19 cellular contexts compared by ENCODE assay signal in genomic region chr1:24097663-24098062, GRCh38. TPM values are rescaled to one million over a fixed set of nuclear protein-coding genes. Genes with fewer than 3 reads are reported as not detected.
A peak's percentile ranks its signal among the peaks of the same experiment; 100 is the strongest.
DNase-seq lines count a peak whose midpoint lies in the region; ATAC-seq, FAIRE-seq and TF ChIP-seq lines count a peak whose summit lies in the region.
"Had no signal": no experiment of that assay in that cellular context is flagged by ENCODE, and none has a peak within 500 bp of the region (broad histone marks: within the 10 kb centered on the region; RNA-seq: fewer than 3 reads in every experiment).

No MANE protein-coding gene starts in this region.

- H3K56ac ChIP-seq in IMR-90 (ENCODE audit: extremely low read depth, insufficient read depth, low read length) (no peak overlapping the region), H1 (replicated peaks; ENCODE audit: insufficient read length, low read depth, low read length) (no peak overlapping the region)

- H2BK120ac ChIP-seq in IMR-90 (ENCODE audit: low read depth, low read length) = no peak overlapping the region
- H2BK120ac ChIP-seq in H1 (replicated peaks; ENCODE audit: low read depth, low read length) = no peak overlapping the region

- H4K20me1 ChIP-seq in IMR-90 (ENCODE audit: insufficient read depth, low read length) = no peaks in the 10 kb centered on the region
- no peaks in the 10 kb centered on the region for H4K20me1 ChIP-seq in H1 (replicated peaks in 1 of 2; ENCODE audit: control insufficient read depth in 1 of 2, insufficient read depth in 2 of 2, low read length in 2 of 2)
- H4K20me1 ChIP-seq: BLaER1 had no signal

- H2BK15ac ChIP-seq in IMR-90 (ENCODE audit: low read depth, low read length) (no peak overlapping the region), H1 (ENCODE audit: low read length) (no peak overlapping the region)

- H3K79me1 ChIP-seq in IMR-90 (ENCODE audit: low read depth in 1 of 2, low read length in 2 of 2) (no peaks in the 10 kb centered on the region), H1 (ENCODE audit: low read depth, low read length) (no peaks in the 10 kb centered on the region)

- no peak overlapping the region for H3K4me3 ChIP-seq in IMR-90 (ENCODE audit: insufficient read depth, low read depth, low read length)
- H3K4me3 ChIP-seq in H1 (ENCODE audit: extremely low read depth in 1 of 4, insufficient read depth in 2 of 4, low read depth in 3 of 4, low read length in 4 of 4) = no peak overlapping the region
- no peak overlapping the region for H3K4me3 ChIP-seq in lower lobe of right lung
- H3K4me3 ChIP-seq in gastrocnemius medialis = no peak overlapping the region
- H3K4me3 ChIP-seq: A549, BLaER1, HAP-1 had no signal

- TF ChIP-seq RAD21 in IMR-90 (IDR thresholded peaks at IDR 0.05; ENCODE audit: low read length) = no peak
- TF ChIP-seq RAD21 in H1 (IDR thresholded peaks at IDR 0.05 in 1 of 2, conservative IDR thresholded peaks at IDR 0.05 in 1 of 2; ENCODE audit: low read depth in 2 of 2, low read length in 2 of 2) = no peak

- H3K9me3 ChIP-seq in IMR-90 (ENCODE audit: control insufficient read depth, insufficient read depth, low read length) = no peaks in the 10 kb centered on the region
- no peaks in the 10 kb centered on the region for H3K9me3 ChIP-seq in H1 (ENCODE audit: insufficient read depth in 2 of 2, low read depth in 1 of 2, low read length in 1 of 2)
- H3K9me3 ChIP-seq in lower lobe of right lung = no peaks in the 10 kb centered on the region
- H3K9me3 ChIP-seq in gastrocnemius medialis = no peaks in the 10 kb centered on the region
- H3K9me3 ChIP-seq: A549, BLaER1, Caco-2, HAP-1 had no signal

- in situ Hi-C loops in IMR-90 (cut with MboI; ENCODE audit: low sequenced_read_pairs) (no loop called here), gastrocnemius medialis (cut with MboI; ENCODE audit: low sequenced_read_pairs in 4 of 4) (no loop called here)

- no peak overlapping the region for H3K4me2 ChIP-seq in IMR-90 (ENCODE audit: low read depth, low read length)
- no peak overlapping the region for H3K4me2 ChIP-seq in H1 (ENCODE audit: insufficient read depth in 1 of 2, low read depth in 2 of 2, low read length in 2 of 2)
- H3K4me2 ChIP-seq: A549, BLaER1 had no signal

- H3K23ac ChIP-seq in IMR-90 (ENCODE audit: low read depth, low read length) (no peak overlapping the region), H1 (ENCODE audit: insufficient read length) (no peak overlapping the region)

- H3K18ac ChIP-seq in IMR-90 (ENCODE audit: low read depth, low read length) (no peak overlapping the region), H1 (ENCODE audit: extremely low read depth, low read length) (no peak overlapping the region)

- H3K4ac ChIP-seq in IMR-90 (ENCODE audit: low read depth, low read length) (no peak overlapping the region), H1 (replicated peaks; ENCODE audit: insufficient read length, low read depth, low read length) (no peak overlapping the region)

- H4K5ac ChIP-seq in IMR-90 (ENCODE audit: low read depth, low read length) (no peak overlapping the region), H1 (ENCODE audit: insufficient read length, low read depth, low read length) (no peak overlapping the region)

- DNase-seq in IMR-90 = no peak
- no peak for DNase-seq in H1 (ENCODE audit: low read depth in 1 of 2, low spot score in 2 of 2)
- peak; percentile 24 for DNase-seq in lower lobe of right lung
- DNase-seq in gastrocnemius medialis = no peak
- DNase-seq in stimulated activated CD4-positive, alpha-beta T cell treated with anti-CD3 and anti-CD28 coated beads, Interleukin-4, amount 100 ng/mL, for 1 hour = no peak
- no peak for DNase-seq in DMS153 treated with DMSO at 0.1 percent for 48 hours (lab: John Stamatoyannopoulos, UW; ENCODE audit: unreplicated experiment)
- DNase-seq: AML-193; Caco-2; CD8-positive, alpha-beta memory T cell; DMS53; GF-D8; GOT3; HFFc6 had no signal

- H3K36me3 ChIP-seq in IMR-90 (ENCODE audit: control insufficient read depth, insufficient read depth, low read length) (no peaks in the 10 kb centered on the region), H1 (ENCODE audit: control insufficient read depth in 2 of 4, insufficient read depth in 4 of 4, low read length in 3 of 4) (no peaks in the 10 kb centered on the region), lower lobe of right lung (no peaks in the 10 kb centered on the region), gastrocnemius medialis (peaks cover 0 to 5% of the 10 kb centered on the region in 2 donors)
- H3K36me3 ChIP-seq: BLaER1, HAP-1 had no signal

- ATAC-seq in IMR-90 (ENCODE audit: low read depth) (no peak), lower lobe of right lung (no peak), gastrocnemius medialis (no peak), HG03457 (IDR thresholded peaks at IDR 0.05; ENCODE audit: unreplicated experiment) (no peak)
- ATAC-seq: A549 had no signal

- TF ChIP-seq POLR2A in IMR-90 (IDR thresholded peaks at IDR 0.05; ENCODE audit: low read depth, low read length) = no peak
- no peak for TF ChIP-seq POLR2A in H1 (IDR thresholded peaks at IDR 0.05; ENCODE audit: control extremely low read depth in 1 of 2, low read depth in 2 of 2, low read length in 2 of 2)
- no peak for TF ChIP-seq POLR2A in gastrocnemius medialis (IDR thresholded peaks at IDR 0.05)

- no peak overlapping the region for H3K9ac ChIP-seq in IMR-90 (ENCODE audit: low read depth, low read length)
- no peak overlapping the region for H3K9ac ChIP-seq in H1 (replicated peaks in 1 of 4; ENCODE audit: extremely low read depth in 1 of 4, low read depth in 3 of 4, low read length in 3 of 4)
- H3K9ac ChIP-seq: BLaER1 had no signal

- intact Hi-C loops in IMR-90 (cut with micrococcal nuclease) (no loop called here), lower lobe of right lung (cut with DNase I) (no loop called here), gastrocnemius medialis (cut with DNase I; ENCODE audit: low total_unique reads) (loop anchor here (2.0 kb wide), 1 partner anchor 21 kb away; no protein-coding TSS in a partner anchor)

- 84% methylated on average over 5 of the region's 11 CpGs; no CpG with 5 or more reads in 1 of the 2 experiments for WGBS in IMR-90 (ENCODE audit: extremely low coverage in 2 of 2, insufficient read length in 1 of 2), 2 experiments
- 90% methylated on average over 11 of the region's 11 CpGs; no CpG with 5 or more reads in 1 of the 2 experiments for WGBS in H1 (ENCODE audit: extremely low coverage in 1 of 2, insufficient coverage in 1 of 2, insufficient read length in 1 of 2, insufficient replicate concordance in 2 of 2, low coverage in 1 of 2, low lambda C conversion rate in 2 of 2, missing lambda C conversion rate in 1 of 2), 2 experiments

- dilution Hi-C loops in IMR-90 (cut with HindIII; ENCODE audit: low sequenced_read_pairs, unreplicated experiment) = no loop called here

- no peak overlapping the region; the same call in 1 of the 2 replicates for H2BK12ac ChIP-seq in H1 (ENCODE audit: low read depth, low read length)

- H3K23me2 ChIP-seq in H1 (ENCODE audit: low read depth, low read length) = no peaks in the 10 kb centered on the region

- H3K27ac ChIP-seq in IMR-90 (ENCODE audit: insufficient read depth, low read length) (no peak overlapping the region), H1 (ENCODE audit: low read depth, low read length) (no peak overlapping the region), lower lobe of right lung (no peak overlapping the region), gastrocnemius medialis (peak overlapping the region; percentile 93 to 97 (median 96))
- H3K27ac ChIP-seq: A549, BLaER1, HL-60 had no signal

- no peak for FAIRE-seq in H1 (lab: Jason Lieb, UNC)
- FAIRE-seq: A549, GM19239 had no signal

- H2BK5ac ChIP-seq in IMR-90 (ENCODE audit: low read depth, low read length, poor library complexity, severe bottlenecking) (no peak overlapping the region), H1 (ENCODE audit: low read depth, low read length) (peak overlapping the region; percentile 1; the same call in 1 of the 2 replicates)

- no peaks in the 10 kb centered on the region for H3K9me1 ChIP-seq in IMR-90 (ENCODE audit: insufficient read depth, low read length)

- no peaks in the 10 kb centered on the region for H3K79me2 ChIP-seq in H1 (ENCODE audit: control insufficient read depth in 1 of 2, insufficient read depth in 2 of 2, low read length in 2 of 2)

- H2AK9ac ChIP-seq in IMR-90 (replicated peaks; ENCODE audit: low read depth, low read length, poor library complexity) = no peak overlapping the region

- H2AK5ac ChIP-seq in IMR-90 (ENCODE audit: low read depth, low read length) (no peak overlapping the region; the same call in 1 of the 2 replicates), H1 (ENCODE audit: low read depth, low read length) (no peak overlapping the region)

- POLR2A ChIA-PET in IMR-90 (lab: Charles Lee; ENCODE audit: unreplicated experiment) (no interaction called here), H1 (lab: Charles Lee; ENCODE audit: partially characterized antibody) (interaction anchor here (0.8 to 2.6 kb wide), 3 partner anchors 13 to 53 kb away, joined by 3 to 13 read pairs (median 4); no protein-coding TSS in a partner anchor)

- no TSS peak for BruUV-seq in IMR-90 (replicated peaks; lab: Mats Ljungman, UMichigan)

- peak overlapping the region; percentile 32 for H2AFZ ChIP-seq in IMR-90 (replicated peaks; ENCODE audit: low read length, poor library complexity)
- no peak overlapping the region for H2AFZ ChIP-seq in H1 (ENCODE audit: low read length)

- TF ChIP-seq CTCF in IMR-90 (conservative IDR thresholded peaks at IDR 0.05; ENCODE audit: low read depth, low read length) (no peak), H1 (IDR thresholded peaks at IDR 0.05; ENCODE audit: control extremely low read depth in 1 of 3, insufficient read depth in 1 of 3, low read depth in 1 of 3, low read length in 3 of 3) (no peak), lower lobe of right lung (IDR thresholded peaks at IDR 0.05) (no peak), gastrocnemius medialis (IDR thresholded peaks at IDR 0.05 in 4 of 5, conservative IDR thresholded peaks at IDR 0.05 in 1 of 5) (no peak)

- H4K91ac ChIP-seq in IMR-90 (ENCODE audit: insufficient read depth, low read depth, low read length) (no peak overlapping the region), H1 (replicated peaks; ENCODE audit: insufficient read length, low read length) (no peak overlapping the region)

- H3K14ac ChIP-seq in IMR-90 (replicated peaks; ENCODE audit: low read depth, low read length) (no peak overlapping the region), H1 (ENCODE audit: insufficient read length) (no peak overlapping the region)

- CTCF ChIA-PET in IMR-90 (lab: Yijun Ruan, JAX) = no interaction called here
- CTCF ChIA-PET in H1 (lab: Charles Lee; ENCODE audit: partially characterized antibody) = interaction anchor here (1.2 kb wide), 1 partner anchor 24 kb away, joined by 3 read pairs; no protein-coding TSS in a partner anchor

- H3K4me1 ChIP-seq in IMR-90 (ENCODE audit: control insufficient read depth, insufficient read depth, low read length) (no peaks in the 10 kb centered on the region), H1 (replicated peaks in 1 of 4; ENCODE audit: control insufficient read depth in 3 of 4, insufficient read depth in 4 of 4, low read length in 3 of 4) (peaks cover 0 to 6% (median 2%) of the 10 kb centered on the region in 4 experiments; a peak in 3 of 7 replicates), lower lobe of right lung (no peaks in the 10 kb centered on the region), gastrocnemius medialis (peaks cover 42 to 43% of the 10 kb centered on the region in 2 donors)
- H3K4me1 ChIP-seq: Caco-2, HAP-1 had no signal

- TF ChIP-seq EP300 in H1 (IDR thresholded peaks at IDR 0.05; ENCODE audit: borderline replicate concordance in 1 of 2, low read depth in 2 of 2, low read length in 2 of 2) = no peak

- no peak overlapping the region for H4K8ac ChIP-seq in IMR-90 (ENCODE audit: low read depth in 2 of 2, low read length in 2 of 2)
- H4K8ac ChIP-seq in H1 (ENCODE audit: extremely low read depth, insufficient read depth, low read length) = no peak overlapping the region

- no peak overlapping the region for H2BK20ac ChIP-seq in IMR-90 (ENCODE audit: low read depth, low read length)
- no peak overlapping the region for H2BK20ac ChIP-seq in H1 (ENCODE audit: low read length)

- H3K27me3 ChIP-seq in IMR-90 (ENCODE audit: control insufficient read depth, insufficient read depth, low read length) = peaks cover 55% of the 10 kb centered on the region
- H3K27me3 ChIP-seq in H1 (replicated peaks in 1 of 4; ENCODE audit: control insufficient read depth in 3 of 4, extremely low read depth in 1 of 4, insufficient read depth in 3 of 4, low read length in 3 of 4) = no peaks in the 10 kb centered on the region
- H3K27me3 ChIP-seq in lower lobe of right lung (ENCODE audit: low read depth) = no peaks in the 10 kb centered on the region
- H3K27me3 ChIP-seq in gastrocnemius medialis = no peaks in the 10 kb centered on the region
- H3K27me3 ChIP-seq: BLaER1 had no signal

RNA-seq across cellular contexts. Expression of gene MYOM3, which starts 14.3 kb away (rescaled TPM):
- total RNA-seq in IMR-90 (2012; rRNA removed) (not detected in 2 replicates), lower lobe of right lung (0.15 TPM), gastrocnemius medialis (100 to 1,000 TPM; 114 to 266 (median 184) TPM)
- polyA plus RNA-seq in IMR-90 (2012; rRNA removed) (0.03 TPM in 1 of 2 replicates, not detected in the other), H1 (2011; rRNA removed) (0.05 and 0.08 TPM in 2 replicates)
- polyA plus RNA-seq in IMR-90 (2012; cell fraction: cytosol; rRNA removed) = 0.01 TPM in 2 replicates
- polyA plus RNA-seq in IMR-90 (2012; cell fraction: nucleus; rRNA removed; ENCODE audit: low replicate concordance) = 0.01 TPM in 2 replicates
- total RNA-seq in H1 (2021; fragmentation: NEBNext Ultra II Directional; extraction: Animal tissue kit (Norgen Biotek cat#: 25700)) = 0.09 and 0.36 TPM in 2 replicates
- 0.04 TPM for polyA plus RNA-seq in H1 (2011; cell fraction: cytosol; rRNA removed)
- polyA plus RNA-seq in H1 (2011; cell fraction: nucleus; rRNA removed) = 0.04 TPM
- 0.09 to 0.28 TPM (median 0.14 TPM) in 4 replicates for polyA plus RNA-seq in H1 (2012, experiment 1 of 2)
- polyA plus RNA-seq in H1 (2012, experiment 2 of 2) = 0.04 TPM
- polyA plus RNA-seq in H1 (2013, experiment 1 of 2) = 0.06 TPM
- polyA plus RNA-seq in H1 (2013, experiment 2 of 2) = 0.06 TPM
- 0.12 and 0.19 TPM in 2 replicates for polyA minus RNA-seq in H1 (2011; rRNA and poly(A)+ RNA removed)
- not detected for polyA minus RNA-seq in H1 (2011; cell fraction: cytosol; rRNA and poly(A)+ RNA removed)
- polyA minus RNA-seq in H1 (2011; cell fraction: nucleus; rRNA and poly(A)+ RNA removed) = 0.20 TPM
- total RNA-seq: Caco-2; CD8-positive, alpha-beta memory T cell had no signal
- polyA plus RNA-seq: CD8-positive, alpha-beta memory T cell had no signal

RNA-seq across cellular contexts. Expression of gene IL22RA1, which starts 45.3 kb away (rescaled TPM):
- total RNA-seq in IMR-90 (2012; rRNA removed) = not detected in 2 replicates
- not detected in 2 replicates for polyA plus RNA-seq in IMR-90 (2012; rRNA removed)
- polyA plus RNA-seq in IMR-90 (2012; cell fraction: cytosol; rRNA removed) = 0.02 TPM in 1 of 2 replicates, not detected in the other
- polyA plus RNA-seq in IMR-90 (2012; cell fraction: nucleus; rRNA removed; ENCODE audit: low replicate concordance) = not detected in 2 replicates
- 0.17 and 0.21 TPM in 2 replicates for total RNA-seq in H1 (2021; fragmentation: NEBNext Ultra II Directional; extraction: Animal tissue kit (Norgen Biotek cat#: 25700))
- 0.32 and 0.44 TPM in 2 replicates for polyA plus RNA-seq in H1 (2011; rRNA removed)
- polyA plus RNA-seq in H1 (2011; cell fraction: cytosol; rRNA removed) = 0.41 TPM
- polyA plus RNA-seq in H1 (2011; cell fraction: nucleus; rRNA removed) = 0.68 TPM
- polyA plus RNA-seq in H1 (2012, experiment 1 of 2) = 0.27 to 0.57 TPM (median 0.38 TPM) in 4 replicates
- polyA plus RNA-seq in H1 (2012, experiment 2 of 2) = 0.24 TPM
- polyA plus RNA-seq in H1 (2013, experiment 1 of 2) = 0.18 TPM
- 0.22 TPM for polyA plus RNA-seq in H1 (2013, experiment 2 of 2)
- 0.17 and 0.47 TPM in 2 replicates for polyA minus RNA-seq in H1 (2011; rRNA and poly(A)+ RNA removed)
- not detected for polyA minus RNA-seq in H1 (2011; cell fraction: cytosol; rRNA and poly(A)+ RNA removed)
- polyA minus RNA-seq in H1 (2011; cell fraction: nucleus; rRNA and poly(A)+ RNA removed) = 0.40 TPM
- total RNA-seq in lower lobe of right lung = 0.83 TPM
- total RNA-seq in gastrocnemius medialis = under 1 TPM in 1 of 4 donors, not detected in 3; 0.36 TPM
- total RNA-seq: CD8-positive, alpha-beta memory T cell; HFFc6 had no signal
- polyA plus RNA-seq: CD8-positive, alpha-beta memory T cell had no signal

Comparison
In these comparisons a context has a peak if more than half of its experiments do, and no peak if none do; other contexts are left out.
1. H3K27ac ChIP-seq: peak in gastrocnemius medialis (4 of 4); none in IMR-90 (single experiment), H1 (single experiment) and lower lobe of right lung (single experiment).
2. RNA of gene MYOM3, which starts 14.3 kb away (total RNA-seq): 114 to 266 TPM in gastrocnemius medialis; 0.15 TPM in lower lobe of right lung (single experiment), 0.09 to 0.36 TPM in H1 and not detected in IMR-90; every median in the first group is over 10 times any median in the second.